In the genomic region with DNA sequence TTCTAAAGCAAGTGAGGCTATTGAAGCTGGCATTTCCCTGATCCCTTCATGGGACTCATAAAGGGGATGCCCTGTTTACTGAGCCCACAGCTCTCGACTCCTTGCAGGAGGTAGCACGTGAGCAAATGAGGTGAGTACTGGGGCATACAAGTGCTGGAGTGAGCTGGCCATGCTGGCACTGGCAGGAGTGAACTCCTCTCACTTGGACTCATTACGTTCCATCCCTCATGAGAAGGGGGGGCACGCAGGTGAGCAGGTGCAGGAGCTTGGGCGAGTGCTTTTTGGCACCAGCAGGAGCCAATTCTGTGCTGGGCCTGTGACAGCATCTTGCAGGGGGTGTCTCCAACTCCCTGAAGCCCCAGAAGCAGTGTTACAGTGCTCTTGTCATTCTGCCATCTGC, we compare ENCODE assay signal across 27 cellular contexts.
"Had no signal": no experiment of that assay in that cellular context is flagged by ENCODE, and none has a peak within 500 bp of the region (broad histone marks: within the 10 kb centered on the region; RNA-seq: fewer than 3 reads in every experiment).

No MANE protein-coding gene starts in this region.

- H3K27ac ChIP-seq: stomach, suprapubic skin, testis, thoracic aorta, thyroid gland, tibial artery, tibial nerve, transverse colon, upper lobe of left lung, upper lobe of right lung, uterus, vagina had no signal

- DNase-seq: stimulated activated CD4-positive, alpha-beta T cell treated with anti-CD3 and anti-CD28 coated beads, Interleukin-2, amount 100 ng/mL, for 48 hours; stimulated activated CD4-positive, alpha-beta T cell treated with anti-CD3 and anti-CD28 coated beads, Interleukin-4, amount 100 ng/mL, for 1 hour; stimulated activated CD4-positive, alpha-beta T cell treated with anti-CD3 and anti-CD28 coated beads, Interleukin-4, amount 100 ng/mL, for 24 hours; stimulated activated CD4-positive, alpha-beta T cell treated with anti-CD3 and anti-CD28 coated beads, Interleukin-4, amount 100 ng/mL, for 4 hours; stimulated activated CD8-positive, alpha-beta memory T cell treated with anti-CD3 and anti-CD28 coated beads, Interleukin-4, amount 100 ng/mL, for 48 hours; stimulated activated naive B cell treated with anti-CD40 and anti-IgM and Interleukin-4, amounts not matched to agents 10 μg/mL and 1 μg/mL and 100 μg/mL, for 72 hours; stimulated activated naive CD4-positive, alpha-beta T cell; stimulated activated naive CD4-positive, alpha-beta T cell treated with Interleukin-2 at 50 U/mL for 16 hours; stimulated activated naive CD8-positive, alpha-beta T cell treated with anti-CD3 and anti-CD28 coated beads, Interleukin-15, amount 100 ng/mL, for 72 hours; stimulated activated naive CD8-positive, alpha-beta T cell treated with anti-CD3 and anti-CD28 coated beads, Interleukin-15, Interleukin-2, amounts not matched to agents 100 U/mL and 50 U/mL, for 24 hours; stomach; substantia nigra; testis; thyroid gland; tibial artery; transverse colon; upper lobe of left lung; upper lobe of right lung; uterus had no signal

- H3K36me3 ChIP-seq: stomach, suprapubic skin, thoracic aorta, thyroid gland, tibial artery, tibial nerve, transverse colon, upper lobe of left lung, upper lobe of right lung, uterus, vagina had no signal

- H3K27me3 ChIP-seq: stomach, suprapubic skin, testis, thyroid gland, tibial artery, tibial nerve, transverse colon, upper lobe of left lung, upper lobe of right lung, uterus, vagina had no signal

- H3K36me3 Mint-ChIP-seq: stimulated activated effector memory CD8-positive, alpha-beta T cell treated with anti-CD3 and anti-CD28 coated beads, Interleukin-12 subunit alpha, Interleukin-12 subunit beta, amount 100 ng/mL, for 72 hours; stimulated activated memory B cell treated with anti-CD40 and anti-IgM and Interleukin-4, amounts not matched to agents 10 μg/mL and 1 μg/mL and 100 μg/mL, for 72 hours; stimulated activated naive B cell treated with anti-CD40 and anti-IgM and Interleukin-4, amounts not matched to agents 10 μg/mL and 1 μg/mL and 100 μg/mL, for 72 hours; type B pancreatic cell had no signal

- H3K4me1 ChIP-seq: stomach, suprapubic skin, testis, thyroid gland, tibial artery, tibial nerve, transverse colon, upper lobe of left lung, upper lobe of right lung, uterus, vagina had no signal

- H3K9me3 ChIP-seq: testis, thoracic aorta, thyroid gland, tibial artery, transverse colon, upper lobe of left lung, upper lobe of right lung, uterus, vagina had no signal

- H3K4me3 ChIP-seq: stomach, suprapubic skin, testis, thoracic aorta, thyroid gland, tibial artery, tibial nerve, transverse colon, upper lobe of left lung, upper lobe of right lung, uterus, vagina had no signal

- ATAC-seq: stimulated activated effector memory CD8-positive, alpha-beta T cell treated with anti-CD3 and anti-CD28 coated beads, Interleukin-12 subunit alpha, Interleukin-12 subunit beta, amount 100 ng/mL, for 72 hours; stimulated activated memory B cell treated with anti-CD40 and anti-IgM and Interleukin-4, amounts not matched to agents 10 μg/mL and 1 μg/mL and 100 μg/mL, for 72 hours; stimulated activated naive B cell treated with anti-CD40 and anti-IgM and Interleukin-4, amounts not matched to agents 10 μg/mL and 1 μg/mL and 100 μg/mL, for 72 hours; stimulated activated naive CD8-positive, alpha-beta T cell treated with anti-CD3 and anti-CD28 coated beads, Interleukin-15, amount 100 ng/mL, for 72 hours; stimulated activated naive CD8-positive, alpha-beta T cell treated with anti-CD3 and anti-CD28 coated beads, Interleukin-15, Interleukin-2, amounts not matched to agents 100 U/mL and 50 U/mL, for 24 hours; upper lobe of right lung had no signal

- H3K27ac Mint-ChIP-seq: stimulated activated effector memory CD8-positive, alpha-beta T cell treated with anti-CD3 and anti-CD28 coated beads, Interleukin-12 subunit alpha, Interleukin-12 subunit beta, amount 100 ng/mL, for 72 hours; stimulated activated memory B cell treated with anti-CD40 and anti-IgM and Interleukin-4, amounts not matched to agents 10 μg/mL and 1 μg/mL and 100 μg/mL, for 72 hours; stimulated activated naive B cell treated with anti-CD40 and anti-IgM and Interleukin-4, amounts not matched to agents 10 μg/mL and 1 μg/mL and 100 μg/mL, for 72 hours; stimulated activated naive CD8-positive, alpha-beta T cell treated with anti-CD3 and anti-CD28 coated beads, Interleukin-15, amount 100 ng/mL, for 72 hours; stimulated activated naive CD8-positive, alpha-beta T cell treated with anti-CD3 and anti-CD28 coated beads, Interleukin-15, Interleukin-2, amounts not matched to agents 100 ng/mL and 50 ng/mL, for 24 hours; type B pancreatic cell had no signal
